ENCODE assay signal across 19 cellular contexts in genomic region chr3:101802179-101802578, GRCh38. TPM values are rescaled to one million over a fixed set of nuclear protein-coding genes. Genes with fewer than 3 reads are reported as not detected.
DNase-seq lines count a peak whose midpoint lies in the region; ATAC-seq and TF ChIP-seq lines count a peak whose summit lies in the region.
"Had no signal": no experiment of that assay in that cellular context is flagged by ENCODE, and none has a peak within 500 bp of the region (broad histone marks: within the 10 kb centered on the region; RNA-seq: fewer than 3 reads in every experiment).

No MANE protein-coding gene starts in this region.

- DNase-seq in activated T-cell treated with anti-CD3 and anti-CD28 coated beads, Interleukin-2, amount 50 U/mL, for 72 hours, result no peak
- DNase-seq in activated T-cell treated with anti-CD3 and anti-CD28 coated beads, Interleukin-2, amount 50 U/mL, for 1 hour, result no peak
- DNase-seq in CD4-positive, CD25-positive, alpha-beta regulatory T cell, result no peak
- DNase-seq in MM.1S (no peak), trophoblast cell (no peak)
- no peak for DNase-seq in effector memory CD8-positive, alpha-beta T cell
- DNase-seq in activated CD4-positive, alpha-beta T cell treated with anti-CD3 and anti-CD28 coated beads for 36 hours, result no peak
- DNase-seq: Calu3, KBM-7, NCI-H2029, NCI-H446 treated with DMSO at 0.1 percent for 48 hours, NCI-H526, NCI-H82, PC-9, Right ventricle myocardium superior, RPMI8226 had no signal

- no peak overlapping the region for H4K8ac ChIP-seq in trophoblast cell (ENCODE audit: low read depth, low read length)

- H3K9me2 ChIP-seq in MM.1S (replicated peaks; ENCODE audit: insufficient read depth, low read length), result no peaks in the 10 kb centered on the region

- no peak overlapping the region for H2AK5ac ChIP-seq in trophoblast cell (ENCODE audit: low read length)

- peaks cover 6% of the 10 kb centered on the region for H3K4me1 ChIP-seq in CD4-positive, CD25-positive, alpha-beta regulatory T cell (ENCODE audit: control insufficient read depth, insufficient read depth, low read length, poor library complexity, severe bottlenecking)
- H3K4me1 ChIP-seq in MM.1S (ENCODE audit: low read length) (peaks cover 37% of the 10 kb centered on the region), trophoblast cell (ENCODE audit: control insufficient read depth in 1 of 2, insufficient read depth in 2 of 2, low read length in 2 of 2) (no peaks in the 10 kb centered on the region)
- H3K4me1 ChIP-seq: BLaER1, SJSA1 had no signal

- no peak overlapping the region for H2BK120ac ChIP-seq in trophoblast cell (ENCODE audit: insufficient read depth, low read length, poor library complexity)

- H3K79me1 ChIP-seq in trophoblast cell (ENCODE audit: low read length), result no peaks in the 10 kb centered on the region

- H3K27me3 ChIP-seq in CD4-positive, CD25-positive, alpha-beta regulatory T cell (ENCODE audit: control insufficient read depth, insufficient read depth, low read length), result no peaks in the 10 kb centered on the region
- H3K27me3 ChIP-seq in MM.1S (replicated peaks; ENCODE audit: insufficient read depth, low read length), result no peaks in the 10 kb centered on the region
- no peaks in the 10 kb centered on the region for H3K27me3 ChIP-seq in trophoblast cell (ENCODE audit: insufficient read depth, low read length)
- H3K27me3 ChIP-seq: BLaER1, SJSA1 had no signal

- H2AFZ ChIP-seq in MM.1S (ENCODE audit: low read length), result no peak overlapping the region
- H2AFZ ChIP-seq in trophoblast cell (ENCODE audit: insufficient read depth, low read length, poor library complexity), result no peak overlapping the region
- H2AFZ ChIP-seq: PC-9 had no signal

- no peak overlapping the region for H2BK5ac ChIP-seq in trophoblast cell (ENCODE audit: low read depth, low read length, poor library complexity)

- no peak overlapping the region for H3K4me3 ChIP-seq in CD4-positive, CD25-positive, alpha-beta regulatory T cell (ENCODE audit: low read depth, low read length)
- no peak overlapping the region for H3K4me3 ChIP-seq in MM.1S (ENCODE audit: low read length)
- no peak overlapping the region for H3K4me3 ChIP-seq in trophoblast cell (ENCODE audit: low read depth, low read length)
- H3K4me3 ChIP-seq: BLaER1, PC-9, SJSA1 had no signal

- no peak overlapping the region for H3K14ac ChIP-seq in trophoblast cell (ENCODE audit: low read length)

- H3K36me3 Mint-ChIP-seq in activated T-cell treated with anti-CD3 and anti-CD28 coated beads, Interleukin-2, amount 50 U/mL, for 72 hours (ENCODE audit: insufficient read depth in 2 of 2), result peaks cover 10 to 27% of the 10 kb centered on the region in 2 donors
- peaks cover 46% of the 10 kb centered on the region for H3K36me3 Mint-ChIP-seq in CD4-positive, CD25-positive, alpha-beta regulatory T cell
- H3K36me3 Mint-ChIP-seq in effector memory CD8-positive, alpha-beta T cell (ENCODE audit: insufficient read depth), result peaks cover 32% of the 10 kb centered on the region
- peaks cover 35% of the 10 kb centered on the region for H3K36me3 Mint-ChIP-seq in activated CD4-positive, alpha-beta T cell treated with anti-CD3 and anti-CD28 coated beads for 36 hours (ENCODE audit: low read depth)

- no peak for TF ChIP-seq CTCF in MM.1S (IDR thresholded peaks at IDR 0.05; ENCODE audit: low read length)

- no CpG with 5 or more reads among the region's 2 CpGs for WGBS in trophoblast cell (ENCODE audit: extremely low coverage, insufficient coverage, insufficient read length)

- peaks cover 23% of the 10 kb centered on the region for H3K4me1 Mint-ChIP-seq in activated T-cell treated with anti-CD3 and anti-CD28 coated beads, Interleukin-2, amount 50 U/mL, for 72 hours (ENCODE audit: low read depth)
- H3K4me1 Mint-ChIP-seq in CD4-positive, CD25-positive, alpha-beta regulatory T cell, result peaks cover 19 to 59% (median 42%) of the 10 kb centered on the region in 4 donors
- H3K4me1 Mint-ChIP-seq in effector memory CD8-positive, alpha-beta T cell (ENCODE audit: low read depth in 2 of 2), result peaks cover 7 to 12% of the 10 kb centered on the region in 2 donors
- peaks cover 32% of the 10 kb centered on the region for H3K4me1 Mint-ChIP-seq in activated CD4-positive, alpha-beta T cell treated with anti-CD3 and anti-CD28 coated beads for 36 hours

- ATAC-seq in activated T-cell treated with anti-CD3 and anti-CD28 coated beads, Interleukin-2, amount 50 U/mL, for 72 hours (replicated peaks in 1 of 2), result no peak
- no peak for ATAC-seq in CD4-positive, CD25-positive, alpha-beta regulatory T cell (ENCODE audit: low read depth in 2 of 2)
- no peak for ATAC-seq in effector memory CD8-positive, alpha-beta T cell (replicated peaks)
- ATAC-seq in activated CD4-positive, alpha-beta T cell treated with anti-CD3 and anti-CD28 coated beads for 36 hours, result no peak
- ATAC-seq in HG03469 (IDR thresholded peaks at IDR 0.05; ENCODE audit: unreplicated experiment), result no peak

- H3K4me2 ChIP-seq in MM.1S (ENCODE audit: low read depth, low read length), result no peak overlapping the region
- no peak overlapping the region for H3K4me2 ChIP-seq in trophoblast cell (ENCODE audit: low read length)
- H3K4me2 ChIP-seq: BLaER1, PC-9 had no signal

- no peaks in the 10 kb centered on the region for H4K20me1 ChIP-seq in MM.1S (ENCODE audit: insufficient read depth, low read length)
- H4K20me1 ChIP-seq: BLaER1 had no signal

- H3K36me3 ChIP-seq in CD4-positive, CD25-positive, alpha-beta regulatory T cell (ENCODE audit: control insufficient read depth, insufficient read depth, low read length), result peaks cover 63% of the 10 kb centered on the region
- H3K36me3 ChIP-seq in MM.1S (replicated peaks; ENCODE audit: insufficient read depth, low read length) (peaks cover 17% of the 10 kb centered on the region), trophoblast cell (ENCODE audit: control insufficient read depth in 1 of 2, insufficient read depth in 2 of 2, low read length in 2 of 2) (no peaks in the 10 kb centered on the region)

- no peaks in the 10 kb centered on the region for H3K9me3 Mint-ChIP-seq in activated T-cell treated with anti-CD3 and anti-CD28 coated beads, Interleukin-2, amount 50 U/mL, for 72 hours
- H3K9me3 Mint-ChIP-seq in CD4-positive, CD25-positive, alpha-beta regulatory T cell, result peaks cover 0 to 3% (median 0%) of the 10 kb centered on the region in 7 donors
- H3K9me3 Mint-ChIP-seq in effector memory CD8-positive, alpha-beta T cell, result no peaks in the 10 kb centered on the region
- H3K9me3 Mint-ChIP-seq in activated CD4-positive, alpha-beta T cell treated with anti-CD3 and anti-CD28 coated beads for 36 hours (ENCODE audit: low read depth), result no peaks in the 10 kb centered on the region

- H3F3A ChIP-seq in MM.1S (ENCODE audit: insufficient read depth, low read length), result peaks cover 36% of the 10 kb centered on the region

- no peak overlapping the region for H4K91ac ChIP-seq in trophoblast cell (ENCODE audit: low read depth, low read length)

- H3K18ac ChIP-seq in trophoblast cell (ENCODE audit: low read length), result no peak overlapping the region

- H3K23ac ChIP-seq in trophoblast cell (ENCODE audit: low read length), result no peak overlapping the region

- POLR2A ChIA-PET in activated CD4-positive, alpha-beta T cell treated with anti-CD3 and anti-CD28 coated beads for 36 hours (lab: Charles Lee), result no interaction called here

- CTCF ChIA-PET in activated CD4-positive, alpha-beta T cell treated with anti-CD3 and anti-CD28 coated beads for 36 hours (lab: Charles Lee), result interaction anchor here (0.6 to 3.8 kb wide), 20 partner anchors 9 to 427 kb away, joined by 3 to 31 read pairs (median 6); partner anchors contain the start of gene NFKBIZ

- H3K9ac ChIP-seq in MM.1S (ENCODE audit: low read length) (no peak overlapping the region), trophoblast cell (ENCODE audit: low read length) (no peak overlapping the region)
- H3K9ac ChIP-seq: BLaER1 had no signal

- H3K27ac ChIP-seq in CD4-positive, CD25-positive, alpha-beta regulatory T cell (ENCODE audit: insufficient read depth, low read length, poor library complexity, severe bottlenecking), result no peak overlapping the region
- H3K27ac ChIP-seq in MM.1S (ENCODE audit: low read length) (peak overlapping the region; percentile 42; the same call in 1 of the 2 replicates), trophoblast cell (ENCODE audit: low read depth, low read length) (no peak overlapping the region)
- H3K27ac ChIP-seq: BLaER1, PC-9, SJSA1 had no signal

- intact Hi-C loops in activated CD4-positive, alpha-beta T cell treated with anti-CD3 and anti-CD28 coated beads for 36 hours (cut with DNase I, micrococcal nuclease), result loop anchor here in 1 of 2 experiments (5.0 kb wide), 1 partner anchor 105 kb away; no protein-coding TSS in a partner anchor

- H3K4me3 Mint-ChIP-seq in activated T-cell treated with anti-CD3 and anti-CD28 coated beads, Interleukin-2, amount 50 U/mL, for 72 hours, result no peak overlapping the region
- no peak overlapping the region for H3K4me3 Mint-ChIP-seq in CD4-positive, CD25-positive, alpha-beta regulatory T cell
- no peak overlapping the region for H3K4me3 Mint-ChIP-seq in effector memory CD8-positive, alpha-beta T cell
- no peak overlapping the region for H3K4me3 Mint-ChIP-seq in activated CD4-positive, alpha-beta T cell treated with anti-CD3 and anti-CD28 coated beads for 36 hours

- H4K12ac ChIP-seq in trophoblast cell (ENCODE audit: low read depth, low read length), result no peak overlapping the region

- H3K79me2 ChIP-seq in MM.1S (ENCODE audit: low read length) (peaks cover 88% of the 10 kb centered on the region), trophoblast cell (ENCODE audit: control insufficient read depth, insufficient read depth, low read length, poor library complexity) (no peaks in the 10 kb centered on the region)

- H2BK12ac ChIP-seq in trophoblast cell (ENCODE audit: low read length), result no peak overlapping the region

- peak overlapping the region; percentile 63 for H3K27ac Mint-ChIP-seq in activated T-cell treated with anti-CD3 and anti-CD28 coated beads, Interleukin-2, amount 50 U/mL, for 72 hours
- peak overlapping the region; percentile 47 to 86 (median 78) for H3K27ac Mint-ChIP-seq in CD4-positive, CD25-positive, alpha-beta regulatory T cell
- H3K27ac Mint-ChIP-seq in effector memory CD8-positive, alpha-beta T cell, result peak overlapping the region; percentile 44 to 70
- no peak overlapping the region for H3K27ac Mint-ChIP-seq in activated CD4-positive, alpha-beta T cell treated with anti-CD3 and anti-CD28 coated beads for 36 hours

- H3K4ac ChIP-seq in trophoblast cell (ENCODE audit: low read depth, low read length), result no peak overlapping the region

- no peaks in the 10 kb centered on the region for H3K27me3 Mint-ChIP-seq in activated T-cell treated with anti-CD3 and anti-CD28 coated beads, Interleukin-2, amount 50 U/mL, for 72 hours (ENCODE audit: low read depth)
- H3K27me3 Mint-ChIP-seq in CD4-positive, CD25-positive, alpha-beta regulatory T cell, result no peaks in the 10 kb centered on the region
- no peaks in the 10 kb centered on the region for H3K27me3 Mint-ChIP-seq in effector memory CD8-positive, alpha-beta T cell
- no peaks in the 10 kb centered on the region for H3K27me3 Mint-ChIP-seq in activated CD4-positive, alpha-beta T cell treated with anti-CD3 and anti-CD28 coated beads for 36 hours

- H3K9me3 ChIP-seq in CD4-positive, CD25-positive, alpha-beta regulatory T cell (ENCODE audit: control insufficient read depth in 2 of 2, low read length in 2 of 2), result no peaks in the 10 kb centered on the region
- H3K9me3 ChIP-seq in MM.1S (replicated peaks; ENCODE audit: insufficient read depth, low read length), result no peaks in the 10 kb centered on the region
- no peaks in the 10 kb centered on the region for H3K9me3 ChIP-seq in trophoblast cell (ENCODE audit: insufficient read depth, low read depth, low read length)
- H3K9me3 ChIP-seq: BLaER1, SJSA1 had no signal

RNA-seq across cellular contexts. Expression of gene NXPE3, which starts 23.2 kb away (rescaled TPM):
- total RNA-seq in activated T-cell treated with anti-CD3 and anti-CD28 coated beads, Interleukin-2, amount 50 U/mL, for 72 hours, result 10 to 100 TPM; 22.7 to 25.0 TPM
- total RNA-seq in CD4-positive, CD25-positive, alpha-beta regulatory T cell, result 37.9 TPM
- 10 to 100 TPM; 38.3 to 43.2 (median 42.4) TPM for polyA plus RNA-seq in CD4-positive, CD25-positive, alpha-beta regulatory T cell
- total RNA-seq in activated CD4-positive, alpha-beta T cell treated with anti-CD3 and anti-CD28 coated beads for 36 hours, result 10 to 100 TPM; 12.8 to 18.5 TPM
- 4.8 and 5.1 TPM in 2 replicates for polyA plus RNA-seq in trophoblast cell (2013)

RNA-seq across cellular contexts. Expression of gene NFKBIZ, which starts 47.1 kb away (rescaled TPM):
- total RNA-seq in activated T-cell treated with anti-CD3 and anti-CD28 coated beads, Interleukin-2, amount 50 U/mL, for 72 hours, result 100 to 1,000 TPM; 116 to 208 TPM
- 637 TPM for total RNA-seq in CD4-positive, CD25-positive, alpha-beta regulatory T cell
- 10 to 100 TPM; 15.2 to 28.2 (median 21.6) TPM for polyA plus RNA-seq in CD4-positive, CD25-positive, alpha-beta regulatory T cell
- total RNA-seq in activated CD4-positive, alpha-beta T cell treated with anti-CD3 and anti-CD28 coated beads for 36 hours, result 10 to 100 TPM; 47.8 to 56.7 TPM
- polyA plus RNA-seq in trophoblast cell (2013), result 5.7 and 6.0 TPM in 2 replicates
